ENCODE assay signal across 24 cellular contexts in the genomic region with DNA sequence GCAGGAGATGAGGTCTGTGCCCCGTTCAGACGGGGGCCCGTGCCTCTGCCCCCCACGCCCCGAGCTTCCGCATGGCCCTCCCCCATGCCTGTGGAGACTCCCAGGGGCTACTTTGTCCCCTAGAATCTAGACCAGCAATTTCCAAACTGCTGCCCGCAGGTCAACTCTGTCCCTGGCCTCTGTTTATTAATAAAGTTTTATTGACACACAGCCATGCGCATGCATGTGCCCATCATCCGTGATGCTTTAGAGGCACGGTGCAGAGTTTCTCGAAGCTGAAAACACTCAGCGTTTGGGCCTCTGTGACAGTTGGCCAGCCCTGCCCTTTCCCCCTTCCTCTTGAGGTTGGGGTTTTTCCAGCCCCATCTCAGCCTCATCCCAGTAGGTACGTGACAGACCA.
"Had no signal": no experiment of that assay in that cellular context is flagged by ENCODE, and none has a peak within 500 bp of the region (broad histone marks: within the 10 kb centered on the region; RNA-seq: fewer than 3 reads in every experiment).

No MANE protein-coding gene starts in this region.

- H3K4me3 ChIP-seq: colonic mucosa, esophagus muscularis mucosa, gastroesophageal sphincter, heart right ventricle, left lung, lower lobe of right lung, mucosa of descending colon had no signal

- H3K4me3 Mint-ChIP-seq: dendritic cell treated with granulocyte-macrophage colony-stimulating factor and Interleukin-4, amounts not matched to agents 40 ng/mL and 50 ng/mL, for 4 days; mesothelial cell of epicardium; naive B cell; naive thymus-derived CD8-positive, alpha-beta T cell had no signal

- H3K9me3 Mint-ChIP-seq: dendritic cell treated with granulocyte-macrophage colony-stimulating factor and Interleukin-4, amounts not matched to agents 40 ng/mL and 50 ng/mL, for 4 days; mesothelial cell of epicardium; naive B cell; naive thymus-derived CD8-positive, alpha-beta T cell had no signal

- H3K27me3 Mint-ChIP-seq: dendritic cell treated with granulocyte-macrophage colony-stimulating factor and Interleukin-4, amounts not matched to agents 40 ng/mL and 50 ng/mL, for 4 days; naive B cell; naive thymus-derived CD8-positive, alpha-beta T cell had no signal

- H3K27ac ChIP-seq: colonic mucosa, esophagus muscularis mucosa, foreskin keratinocyte, gastroesophageal sphincter, heart right ventricle, left lung, lower lobe of right lung had no signal

- H3K27ac Mint-ChIP-seq: dendritic cell treated with granulocyte-macrophage colony-stimulating factor and Interleukin-4, amounts not matched to agents 40 ng/mL and 50 ng/mL, for 4 days; mesothelial cell of epicardium had no signal

- H3K4me1 ChIP-seq: colonic mucosa, foreskin keratinocyte, left lung had no signal

- H3K27me3 ChIP-seq: colonic mucosa, esophagus muscularis mucosa, foreskin keratinocyte, gastroesophageal sphincter, heart right ventricle, left lung had no signal

- DNase-seq: colonic mucosa; cortex of kidney; effector CD4-positive, alpha-beta T cell; effector memory CD4-positive, alpha-beta T cell; foreskin keratinocyte; head of caudate nucleus; heart right ventricle; hippocampal formation; left cardiac atrium; left lung; left ventricle myocardium superior; lower lobe of right lung; mesenchymal stem cell; mucosa of descending colon; naive B cell; naive thymus-derived CD8-positive, alpha-beta T cell had no signal

- FAIRE-seq: endothelial cell of umbilical vein, frontal cortex, islet of Langerhans, keratinocyte had no signal

- H3K9me3 ChIP-seq: colonic mucosa, esophagus muscularis mucosa, gastroesophageal sphincter, heart right ventricle, left lung, lower lobe of right lung, mucosa of descending colon had no signal

- H3K36me3 ChIP-seq: colonic mucosa had no signal

- ATAC-seq: foreskin keratinocyte; gastroesophageal sphincter; heart right ventricle; left cardiac atrium; left lung; left ventricle myocardium superior; lower lobe of right lung; mucosa of descending colon; naive thymus-derived CD8-positive, alpha-beta T cell had no signal
